In genomic region chrX:109732319-109732779, GRCh38 we compare ENCODE assay signal across 8 cellular contexts. TPM values are rescaled to one million over a fixed set of nuclear protein-coding genes. Genes with fewer than 3 reads are reported as not detected.
DNase-seq lines count a peak whose midpoint lies in the region; ATAC-seq, FAIRE-seq and TF ChIP-seq lines count a peak whose summit lies in the region.

No MANE protein-coding gene starts in this region.

- DNase-seq in AG20443 (ENCODE audit: low spot score) (peak; percentile 16), SK-MEL-5 (ENCODE audit: low read depth, low spot score) (peak; percentile 3), bronchial epithelial cell (ENCODE audit: low read depth) (peak; percentile 72)
- no peak for DNase-seq in stimulated activated naive B cell treated with anti-CD40 and anti-IgM and Interleukin-4, amounts not matched to agents 10 μg/mL and 1 μg/mL and 100 μg/mL, for 72 hours

- in situ Hi-C loops in SK-MEL-5 (cut with HindIII; ENCODE audit: low pct_unique_long_range_greater_than_20kb, low sequenced_read_pairs): no loop called here

- H3K27me3 Mint-ChIP-seq in stimulated activated naive B cell treated with anti-CD40 and anti-IgM and Interleukin-4, amounts not matched to agents 10 μg/mL and 1 μg/mL and 100 μg/mL, for 72 hours: peaks cover 0 to 3% of the 10 kb centered on the region in 2 donors

- H3K27ac Mint-ChIP-seq in stimulated activated naive B cell treated with anti-CD40 and anti-IgM and Interleukin-4, amounts not matched to agents 10 μg/mL and 1 μg/mL and 100 μg/mL, for 72 hours: peak overlapping the region; percentile 94

- no peaks in the 10 kb centered on the region for H3K9me3 Mint-ChIP-seq in stimulated activated naive B cell treated with anti-CD40 and anti-IgM and Interleukin-4, amounts not matched to agents 10 μg/mL and 1 μg/mL and 100 μg/mL, for 72 hours

- peak overlapping the region; percentile 79 for H3K4me3 ChIP-seq in bronchial epithelial cell (ENCODE audit: low read depth, low read length)

- peaks cover 12 to 31% of the 10 kb centered on the region in 2 donors for H3K4me1 Mint-ChIP-seq in stimulated activated naive B cell treated with anti-CD40 and anti-IgM and Interleukin-4, amounts not matched to agents 10 μg/mL and 1 μg/mL and 100 μg/mL, for 72 hours

- ATAC-seq in GM19023 (IDR thresholded peaks at IDR 0.05; ENCODE audit: unreplicated experiment) (peak; percentile 19), HG03175 (IDR thresholded peaks at IDR 0.05; ENCODE audit: unreplicated experiment) (peak; percentile 38), GM18870 (IDR thresholded peaks at IDR 0.05; ENCODE audit: unreplicated experiment) (no peak)
- peak; percentile 63 to 68 for ATAC-seq in stimulated activated naive B cell treated with anti-CD40 and anti-IgM and Interleukin-4, amounts not matched to agents 10 μg/mL and 1 μg/mL and 100 μg/mL, for 72 hours (replicated peaks)

- H3K36me3 ChIP-seq in bronchial epithelial cell (ENCODE audit: control insufficient read depth, insufficient read depth, low read length): no peaks in the 10 kb centered on the region

- H3K4me3 Mint-ChIP-seq in stimulated activated naive B cell treated with anti-CD40 and anti-IgM and Interleukin-4, amounts not matched to agents 10 μg/mL and 1 μg/mL and 100 μg/mL, for 72 hours: peak overlapping the region; percentile 90 to 100

- TF ChIP-seq CTCF in bronchial epithelial cell (IDR thresholded peaks at IDR 0.05; ENCODE audit: insufficient read depth, low read length, severe bottlenecking): no peak

- H3K27ac ChIP-seq in layer of hippocampus (ENCODE audit: low read depth, low read length): peak overlapping the region; percentile 46

- H3K27me3 ChIP-seq in bronchial epithelial cell (ENCODE audit: control insufficient read depth, insufficient read depth, low read length) (no peaks in the 10 kb centered on the region), layer of hippocampus (ENCODE audit: control insufficient read depth, insufficient read depth, low read length) (no peaks in the 10 kb centered on the region)

- no peak for FAIRE-seq in bronchial epithelial cell (lab: Jason Lieb, UNC)

- peaks cover 13 to 14% of the 10 kb centered on the region in 2 donors for H3K36me3 Mint-ChIP-seq in stimulated activated naive B cell treated with anti-CD40 and anti-IgM and Interleukin-4, amounts not matched to agents 10 μg/mL and 1 μg/mL and 100 μg/mL, for 72 hours

RNA-seq across cellular contexts. Expression of gene ACSL4, which starts 0.7 kb away (rescaled TPM):
- total RNA-seq in SK-MEL-5 (2014; rRNA removed; shearing (Covaris generic)): 75.6 and 82.0 TPM in 2 replicates
- 59.2 and 77.9 TPM in 2 replicates for polyA plus RNA-seq in SK-MEL-5 (2015; cell fraction: cytosol; rRNA removed)
- polyA plus RNA-seq in SK-MEL-5 (2015; cell fraction: nucleus; rRNA removed): 33.7 and 46.4 TPM in 2 replicates
- total RNA-seq in bronchial epithelial cell: 31.2 and 57.9 TPM in 2 replicates
